In genomic region chr11:29051935-29052334, GRCh38 we compare ENCODE assay signal across 1 cellular context.
TF ChIP-seq lines count a peak whose summit lies in the region.

No MANE protein-coding gene starts in this region.

TF ChIP-seq in IMR-90, 13 proteins besides CTCF, POLR2A, EP300 and RAD21:
- TF ChIP-seq, protein P1, sequence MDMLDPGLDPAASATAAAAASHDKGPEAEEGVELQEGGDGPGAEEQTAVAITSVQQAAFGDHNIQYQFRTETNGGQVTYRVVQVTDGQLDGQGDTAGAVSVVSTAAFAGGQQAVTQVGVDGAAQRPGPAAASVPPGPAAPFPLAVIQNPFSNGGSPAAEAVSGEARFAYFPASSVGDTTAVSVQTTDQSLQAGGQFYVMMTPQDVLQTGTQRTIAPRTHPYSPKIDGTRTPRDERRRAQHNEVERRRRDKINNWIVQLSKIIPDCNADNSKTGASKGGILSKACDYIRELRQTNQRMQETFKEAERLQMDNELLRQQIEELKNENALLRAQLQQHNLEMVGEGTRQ (IDR thresholded peaks at IDR 0.05; ENCODE audit: low read depth, low read length), result no peak
- TF ChIP-seq MXI1 (IDR thresholded peaks at IDR 0.05; ENCODE audit: borderline replicate concordance, low read depth, low read length) (no peak), RFX5 (IDR thresholded peaks at IDR 0.05; ENCODE audit: low read depth, low read length) (no peak), CEBPB (IDR thresholded peaks at IDR 0.05; ENCODE audit: low read depth, low read length) (no peak)
TF ChIP-seq in IMR-90: peak in this region for 0.
